2 cellular contexts compared by ENCODE assay signal in genomic region chr6:109456710-109457595, GRCh38.
TF ChIP-seq lines count a peak whose summit lies in the region.

No MANE protein-coding gene starts in this region.

TF ChIP-seq in SK-N-SH, 30 proteins besides CTCF, POLR2A, EP300 and RAD21 (continued from another document):
- TF ChIP-seq FOXJ3 (CRISPR knock-in tag; IDR thresholded peaks at IDR 0.05) (no peak), TCF12 (IDR thresholded peaks at IDR 0.05) (no peak), CHD2 (IDR thresholded peaks at IDR 0.05; ENCODE audit: low read length, partially characterized antibody) (no peak), TAF1 (IDR thresholded peaks at IDR 0.05; ENCODE audit: borderline replicate concordance, low read depth, low read length) (no peak), NFIC (IDR thresholded peaks at IDR 0.05; ENCODE audit: borderline replicate concordance) (no peak), MEF2A (IDR thresholded peaks at IDR 0.05; ENCODE audit: borderline replicate concordance, low read depth) (no peak), TEAD4 (IDR thresholded peaks at IDR 0.05; ENCODE audit: borderline replicate concordance, insufficient read depth) (no peak), IRF3 (IDR thresholded peaks at IDR 0.05; ENCODE audit: low read depth, low read length) (no peak), USF2 (IDR thresholded peaks at IDR 0.05; ENCODE audit: borderline replicate concordance, low read depth, low read length) (no peak), GATA2 (CRISPR knock-in tag; IDR thresholded peaks at IDR 0.05) (no peak), RXRA (IDR thresholded peaks at IDR 0.05; ENCODE audit: borderline replicate concordance, low read depth) (no peak)

TF ChIP-seq in SK-N-SH treated with all-trans-retinoic acid at 6 μM for 48 hours, 23 proteins besides CTCF, POLR2A, EP300 and RAD21 (continued from another document):
- TF ChIP-seq CSRNP3 (CRISPR knock-in tag; IDR thresholded peaks at IDR 0.05) (no peak), TSHZ2 (CRISPR knock-in tag; IDR thresholded peaks at IDR 0.05) (no peak), ZNF70 (CRISPR knock-in tag; IDR thresholded peaks at IDR 0.05) (no peak), TOX (CRISPR knock-in tag; IDR thresholded peaks at IDR 0.05; ENCODE audit: borderline replicate concordance) (no peak), RARB (CRISPR knock-in tag; IDR thresholded peaks at IDR 0.05) (no peak), CSDC2 (CRISPR knock-in tag; IDR thresholded peaks at IDR 0.05) (no peak), PATZ1 (CRISPR knock-in tag; IDR thresholded peaks at IDR 0.05; ENCODE audit: borderline replicate concordance) (no peak), ZC3H10 (CRISPR knock-in tag; IDR thresholded peaks at IDR 0.05) (no peak), ZNF8 (CRISPR knock-in tag; IDR thresholded peaks at IDR 0.05) (no peak), ISL1 (CRISPR knock-in tag; IDR thresholded peaks at IDR 0.05) (no peak), POU6F1 (CRISPR knock-in tag; IDR thresholded peaks at IDR 0.05; ENCODE audit: borderline replicate concordance, low read depth) (no peak), TCF4 (CRISPR knock-in tag; IDR thresholded peaks at IDR 0.05; ENCODE audit: borderline replicate concordance) (no peak), ZNF565 (CRISPR knock-in tag; conservative IDR thresholded peaks at IDR 0.05; ENCODE audit: low read depth) (no peak), CREB5 (CRISPR knock-in tag; IDR thresholded peaks at IDR 0.05; ENCODE audit: low read depth) (no peak), SNAI2 (CRISPR knock-in tag; IDR thresholded peaks at IDR 0.05) (no peak), ESRRG (CRISPR knock-in tag; IDR thresholded peaks at IDR 0.05) (no peak), ARNTL (CRISPR knock-in tag; IDR thresholded peaks at IDR 0.05; ENCODE audit: borderline replicate concordance, low read depth) (no peak)
